In the genomic region with DNA sequence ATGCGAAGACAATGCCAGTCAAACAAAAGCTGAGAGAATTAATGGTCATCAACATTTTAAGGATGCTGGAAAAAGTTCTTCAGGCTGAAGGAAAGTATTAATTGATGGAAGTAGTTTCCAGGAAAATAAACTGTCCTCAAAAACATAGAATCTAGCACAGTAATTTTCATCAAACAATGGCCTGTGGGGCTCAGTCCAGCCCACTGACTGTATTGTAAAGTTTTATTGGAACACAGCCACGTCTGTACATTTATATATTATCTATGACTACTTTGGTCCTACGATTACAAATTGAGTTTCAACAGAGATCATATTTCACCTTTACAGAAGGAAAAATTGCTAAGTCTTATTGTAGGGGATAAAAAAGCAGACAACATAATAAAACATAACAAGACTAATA, we compare ENCODE assay signal across 21 cellular contexts.
A peak's percentile ranks its signal among the peaks of the same experiment; 100 is the strongest.
DNase-seq lines count a peak whose midpoint lies in the region; ATAC-seq and TF ChIP-seq lines count a peak whose summit lies in the region.
"Had no signal": no experiment of that assay in that cellular context is flagged by ENCODE, and none has a peak within 500 bp of the region (broad histone marks: within the 10 kb centered on the region; RNA-seq: fewer than 3 reads in every experiment).

No MANE protein-coding gene starts in this region.

- H3K18ac ChIP-seq in neuronal stem cell (ENCODE audit: low read length) = no peak overlapping the region

- peaks cover 0 to 5% (median 0%) of the 10 kb centered on the region in 5 experiments for H3K9me3 Mint-ChIP-seq in brain
- H3K9me3 Mint-ChIP-seq: GM23338 had no signal

- H3K4me1 ChIP-seq in neuronal stem cell (ENCODE audit: control insufficient read depth in 2 of 2, insufficient read depth in 1 of 2, low read depth in 1 of 2, low read length in 2 of 2) (peaks cover 0 to 25% of the 10 kb centered on the region in 2 donors), adrenal gland (replicated peaks in 1 of 2) (no peaks in the 10 kb centered on the region)
- H3K4me1 ChIP-seq: BE2C had no signal

- H4K8ac ChIP-seq in neuronal stem cell (ENCODE audit: low read depth, low read length) = no peak overlapping the region

- no CpG with 5 or more reads among the region's 3 CpGs for WGBS in neuronal stem cell (ENCODE audit: extremely low coverage in 2 of 2, insufficient read length in 2 of 2, insufficient replicate concordance in 1 of 2), 2 donors
- WGBS in adrenal gland, 4 donors = 57 to 63% (median 60%) methylated on average over 3 of the region's 3 CpGs

- H3K27ac ChIP-seq in neuronal stem cell (replicated peaks; ENCODE audit: low read length) (no peak overlapping the region), adrenal gland (no peak overlapping the region)

- H3K79me1 ChIP-seq in neuronal stem cell (ENCODE audit: low read depth, low read length) = no peaks in the 10 kb centered on the region

- no peak overlapping the region for H2AK5ac ChIP-seq in neuronal stem cell (ENCODE audit: low read depth, low read length)

- H4K91ac ChIP-seq in neuronal stem cell (ENCODE audit: low read depth, low read length, poor library complexity) = no peak overlapping the region

- H3K4me2 ChIP-seq in neuronal stem cell (ENCODE audit: insufficient read depth, low read length, poor library complexity, severe bottlenecking) = no peak overlapping the region
- H3K4me2 ChIP-seq: GM23338 had no signal

- CTCF ChIA-PET in HEK293T (lab: Yijun Ruan, JAX) = no interaction called here

- H3K9me3 ChIP-seq in neuronal stem cell (replicated peaks in 1 of 2; ENCODE audit: control insufficient read depth in 2 of 2, insufficient read depth in 1 of 2, low read depth in 1 of 2, low read length in 2 of 2) (peaks cover 0 to under 1% of the 10 kb centered on the region in 2 donors), adrenal gland (replicated peaks in 1 of 3) (peaks cover 0 to 4% (median 0%) of the 10 kb centered on the region in 3 donors)
- H3K9me3 ChIP-seq: BE2C had no signal

- peak overlapping the region in 4 of 5 experiments; percentile 12 to 95 (median 62) for H3K27ac Mint-ChIP-seq in brain
- H3K27ac Mint-ChIP-seq: CD4-positive, CD25-positive, alpha-beta regulatory T cell; CD8-positive, alpha-beta memory T cell; GM23338 had no signal

- no peak for TF ChIP-seq CTCF in brain (conservative IDR thresholded peaks at IDR 0.05)
- TF ChIP-seq CTCF in adrenal gland (IDR thresholded peaks at IDR 0.05) = no peak

- no peak overlapping the region for H2BK5ac ChIP-seq in neuronal stem cell (ENCODE audit: low read length)

- no peak overlapping the region for H3K4ac ChIP-seq in neuronal stem cell (ENCODE audit: low read length)

- no peaks in the 10 kb centered on the region for H3K27me3 Mint-ChIP-seq in brain
- H3K27me3 Mint-ChIP-seq: CD4-positive, CD25-positive, alpha-beta regulatory T cell; CD8-positive, alpha-beta memory T cell had no signal

- ATAC-seq in GM21423 (IDR thresholded peaks at IDR 0.05; ENCODE audit: unreplicated experiment) = no peak
- ATAC-seq: GM12878, GM23338 had no signal

- H2BK12ac ChIP-seq in neuronal stem cell (ENCODE audit: low read length) = no peak overlapping the region

- H3K4me3 ChIP-seq in neuronal stem cell (ENCODE audit: low read length in 2 of 2) = no peak overlapping the region
- no peak overlapping the region for H3K4me3 ChIP-seq in adrenal gland
- H3K4me3 ChIP-seq: GM12878, GM23338 had no signal

- no peak for TF ChIP-seq POLR2A in adrenal gland (IDR thresholded peaks at IDR 0.05)

- H2BK15ac ChIP-seq in neuronal stem cell (ENCODE audit: low read length) = no peak overlapping the region

- H3K9ac ChIP-seq in neuronal stem cell (ENCODE audit: low read depth, low read length, poor library complexity) = no peak overlapping the region

- H3K4me3 Mint-ChIP-seq in brain = peak overlapping the region in 1 of 5 experiments; percentile 17
- H3K4me3 Mint-ChIP-seq: CD4-positive, CD25-positive, alpha-beta regulatory T cell; CD8-positive, alpha-beta memory T cell; GM23338 had no signal

- H2AFZ ChIP-seq in neuronal stem cell (ENCODE audit: low read length) = peak overlapping the region; percentile 6
- H2AFZ ChIP-seq: GM23338 had no signal

- no peaks in the 10 kb centered on the region for H3K36me3 Mint-ChIP-seq in brain
- H3K36me3 Mint-ChIP-seq: CD4-positive, CD25-positive, alpha-beta regulatory T cell; CD8-positive, alpha-beta memory T cell had no signal

- H3K4me1 Mint-ChIP-seq in brain = peaks cover 69% of the 10 kb centered on the region
- H3K4me1 Mint-ChIP-seq: CD4-positive, CD25-positive, alpha-beta regulatory T cell; CD8-positive, alpha-beta memory T cell; GM23338 had no signal

- H2BK120ac ChIP-seq in neuronal stem cell (ENCODE audit: low read depth, low read length) = no peak overlapping the region

- no peak overlapping the region for H3K14ac ChIP-seq in neuronal stem cell (ENCODE audit: low read length)

- intact Hi-C loops in adrenal gland (cut with DNase I) = no loop called here

- H3K36me3 ChIP-seq in neuronal stem cell (replicated peaks in 1 of 2; ENCODE audit: control insufficient read depth in 2 of 2, insufficient read depth in 2 of 2, low read length in 2 of 2) (no peaks in the 10 kb centered on the region), adrenal gland (replicated peaks in 1 of 2) (no peaks in the 10 kb centered on the region)
- H3K36me3 ChIP-seq: BE2C had no signal

- H3K27me3 ChIP-seq in neuronal stem cell (ENCODE audit: control insufficient read depth in 3 of 3, insufficient read depth in 3 of 3, low read depth in 1 of 3, low read length in 3 of 3) (no peaks in the 10 kb centered on the region), adrenal gland (peaks cover 8% of the 10 kb centered on the region)

- no peak overlapping the region for H3K23ac ChIP-seq in neuronal stem cell (ENCODE audit: low read depth, low read length, poor library complexity)

- POLR2A ChIA-PET in HEK293T (lab: Yijun Ruan, JAX) = interaction anchor here (0.6 kb wide), 1 partner anchor 226 kb away, joined by 3 read pairs; no protein-coding TSS in a partner anchor

- DNase-seq in HEK293T (ENCODE audit: extremely low spot score) (no peak), NCI-H146 (lab: John Stamatoyannopoulos, UW) (peak; percentile 37), neuronal stem cell (ENCODE audit: low spot score) (no peak), NCI-H2171 (lab: John Stamatoyannopoulos, UW) (no peak), adrenal gland (no peak)
- no peak for DNase-seq in activated CD4-positive, alpha-beta T cell treated with anti-CD3 and anti-CD28 coated beads for 48 hours
- DNase-seq: ACHN; BE2C; CD4-positive, CD25-positive, alpha-beta regulatory T cell; CD8-positive, alpha-beta memory T cell; COR-L47; DMS 273 treated with DMSO at 0.1 percent for 48 hours; DMS53; DND-41; EL; HCEC 1CT; IMR-90 had no signal

TF ChIP-seq in HEK293T, 16 proteins besides CTCF, POLR2A, EP300 and RAD21:
- TF ChIP-seq ARNT (IDR thresholded peaks at IDR 0.05) (no peak), TARDBP (IDR thresholded peaks at IDR 0.05) (no peak), SUZ12 (IDR thresholded peaks at IDR 0.05) (no peak)
- TF ChIP-seq, protein P1, sequence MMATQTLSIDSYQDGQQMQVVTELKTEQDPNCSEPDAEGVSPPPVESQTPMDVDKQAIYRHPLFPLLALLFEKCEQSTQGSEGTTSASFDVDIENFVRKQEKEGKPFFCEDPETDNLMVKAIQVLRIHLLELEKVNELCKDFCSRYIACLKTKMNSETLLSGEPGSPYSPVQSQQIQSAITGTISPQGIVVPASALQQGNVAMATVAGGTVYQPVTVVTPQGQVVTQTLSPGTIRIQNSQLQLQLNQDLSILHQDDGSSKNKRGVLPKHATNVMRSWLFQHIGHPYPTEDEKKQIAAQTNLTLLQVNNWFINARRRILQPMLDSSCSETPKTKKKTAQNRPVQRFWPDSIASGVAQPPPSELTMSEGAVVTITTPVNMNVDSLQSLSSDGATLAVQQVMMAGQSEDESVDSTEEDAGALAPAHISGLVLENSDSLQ (IDR thresholded peaks at IDR 0.05) = peak; percentile 35; the same call in 1 of the 2 replicates
TF ChIP-seq in HEK293T: peak in this region for 1.
